Comparison of ENCODE assay signal across 2 cellular contexts in genomic region chr16:67977469-67978227, GRCh38.
TF ChIP-seq lines count a peak whose summit lies in the region.

No MANE protein-coding gene starts in this region.

TF ChIP-seq in HepG2, 621 proteins besides CTCF, POLR2A, EP300 and RAD21:
- TF ChIP-seq AHDC1 (CRISPR knock-in tag; IDR thresholded peaks at IDR 0.05; ENCODE audit: borderline replicate concordance) (no peak), ZNF343 (CRISPR knock-in tag; IDR thresholded peaks at IDR 0.05) (no peak), EEA1 (CRISPR knock-in tag; IDR thresholded peaks at IDR 0.05; ENCODE audit: borderline replicate concordance) (no peak), ZFP91 (CRISPR knock-in tag; IDR thresholded peaks at IDR 0.05; ENCODE audit: borderline replicate concordance) (no peak), CREBL2 (CRISPR knock-in tag; IDR thresholded peaks at IDR 0.05; ENCODE audit: borderline replicate concordance) (no peak), ZFP37 (CRISPR knock-in tag; IDR thresholded peaks at IDR 0.05; ENCODE audit: borderline replicate concordance) (no peak), NR0B2 (CRISPR knock-in tag; IDR thresholded peaks at IDR 0.05) (no peak)

TF ChIP-seq in HCT116, 20 proteins besides CTCF, POLR2A, EP300 and RAD21:
- TF ChIP-seq CEBPB (IDR thresholded peaks at IDR 0.05; ENCODE audit: low read depth) (no peak), POLR2AphosphoS5 (IDR thresholded peaks at IDR 0.05; ENCODE audit: low read depth, low read length) (no peak), EZH2 (IDR thresholded peaks at IDR 0.05) (no peak), FOSL1 (IDR thresholded peaks at IDR 0.05; ENCODE audit: low read depth) (no peak), CBX3 (IDR thresholded peaks at IDR 0.05; ENCODE audit: low read depth) (no peak)
